ENCODE assay signal across 4 cellular contexts in genomic region chr6:154624727-154625126, GRCh38.
A peak's percentile ranks its signal among the peaks of the same experiment; 100 is the strongest.
DNase-seq lines count a peak whose midpoint lies in the region; ATAC-seq, FAIRE-seq and TF ChIP-seq lines count a peak whose summit lies in the region.
"Not testable (repeated sequence)": the region's sequence is repeated elsewhere in the genome, so short reads cannot be mapped to it uniquely, and the experiment has no call there.

No MANE protein-coding gene starts in this region.

- not testable (repeated sequence) for BruUV-seq in GM12878 (replicated peaks; lab: Mats Ljungman, UMichigan); K562 (replicated peaks; lab: Mats Ljungman, UMichigan); HepG2 (replicated peaks; lab: Mats Ljungman, UMichigan)

- not testable (repeated sequence) for FAIRE-seq in GM12878 (lab: Jason Lieb, UNC); K562 (lab: Jason Lieb, UNC); HepG2 (lab: Jason Lieb, UNC)

- TF ChIP-seq POLR2A in GM12878 (IDR thresholded peaks at IDR 0.05; ENCODE audit: low read depth, low read length); K562 (conservative IDR thresholded peaks at IDR 0.05); HepG2 (IDR thresholded peaks at IDR 0.05; ENCODE audit: insufficient read depth in 1 of 2, low read depth in 2 of 2, low read length in 2 of 2): not testable (repeated sequence)

- not testable (repeated sequence) for H3K4me1 Mint-ChIP-seq in activated T-helper 17 cell treated with anti-CD3 and anti-CD28 coated beads, Interleukin-2, amount 50 U/mL, for 72 hours

- not testable (repeated sequence) for H3K27me3 ChIP-seq in GM12878 (replicated peaks in 1 of 2; ENCODE audit: control insufficient read depth in 2 of 2, insufficient read depth in 2 of 2, low read length in 1 of 2); K562 (ENCODE audit: control insufficient read depth in 2 of 2, insufficient read depth in 2 of 2, low read length in 2 of 2); HepG2 (ENCODE audit: control insufficient read depth in 1 of 2, insufficient read depth in 2 of 2, low read length in 2 of 2)

- H3K4me1 ChIP-seq in GM12878 (ENCODE audit: control insufficient read depth, insufficient read depth, low read length); K562 (replicated peaks in 1 of 2; ENCODE audit: control insufficient read depth in 2 of 2, insufficient read depth in 2 of 2, low read length in 2 of 2); HepG2 (ENCODE audit: insufficient read depth, low read length): not testable (repeated sequence)

- not testable (repeated sequence) for H3K9me3 Mint-ChIP-seq in activated T-helper 17 cell treated with anti-CD3 and anti-CD28 coated beads, Interleukin-2, amount 50 U/mL, for 72 hours

- H3K4me3 Mint-ChIP-seq in activated T-helper 17 cell treated with anti-CD3 and anti-CD28 coated beads, Interleukin-2, amount 50 U/mL, for 72 hours = peak overlapping the region; percentile 40

- SMC1A ChIA-PET in GM12878 (lab: Charles Lee; ENCODE audit: uncharacterized antibody, unreplicated experiment) = not testable (repeated sequence)

- H3K4me2 ChIP-seq in GM12878 (ENCODE audit: control insufficient read depth, insufficient read depth); K562 (ENCODE audit: insufficient read depth, low read length); HepG2 (ENCODE audit: low read depth, low read length): not testable (repeated sequence)

- TF ChIP-seq EP300 in GM12878 (IDR thresholded peaks at IDR 0.05; ENCODE audit: borderline replicate concordance in 1 of 2, control insufficient read depth in 1 of 2, low read depth in 2 of 2, low read length in 2 of 2); K562 (IDR thresholded peaks at IDR 0.05; ENCODE audit: low read length); HepG2 (IDR thresholded peaks at IDR 0.05; ENCODE audit: low read depth in 2 of 2, low read length in 2 of 2); HepG2 (CRISPR knock-in tag; IDR thresholded peaks at IDR 0.05; ENCODE audit: borderline replicate concordance): not testable (repeated sequence)

- RAD21 ChIA-PET in GM12878 (lab: Charles Lee; ENCODE audit: unreplicated experiment) = not testable (repeated sequence)

- in situ Hi-C loops in GM12878 (cut with MboI); K562 (cut with MboI); HepG2 (cut with HindIII; ENCODE audit: extremely low pct_ligation_motif_present, low pct_unique_long_range_greater_than_20kb): not testable (repeated sequence)

- TF ChIP-seq CTCF in GM12878 (IDR thresholded peaks at IDR 0.05 in 2 of 3, conservative IDR thresholded peaks at IDR 0.05 in 1 of 3; ENCODE audit: control insufficient read depth in 2 of 3, extremely low read depth in 1 of 3, insufficient read depth in 1 of 3, low read depth in 3 of 3, low read length in 3 of 3); K562 (IDR thresholded peaks at IDR 0.05 in 2 of 3, conservative IDR thresholded peaks at IDR 0.05 in 1 of 3; ENCODE audit: insufficient read depth in 2 of 3, low read depth in 1 of 3, low read length in 3 of 3); HepG2 (CRISPR knock-in tag; IDR thresholded peaks at IDR 0.05): not testable (repeated sequence)

- H3K9ac ChIP-seq in GM12878 (ENCODE audit: control insufficient read depth, insufficient read depth, low read length); K562 (ENCODE audit: insufficient read depth in 1 of 2, low read depth in 2 of 2, low read length in 2 of 2); HepG2 (ENCODE audit: insufficient read depth, low read depth, low read length): not testable (repeated sequence)

- TF ChIP-seq RAD21 in GM12878 (IDR thresholded peaks at IDR 0.05; ENCODE audit: insufficient read depth, low read depth, low read length); K562 (CRISPR knock-in tag; conservative IDR thresholded peaks at IDR 0.05 in 1 of 2, IDR thresholded peaks at IDR 0.05 in 1 of 2); HepG2 (CRISPR knock-in tag; IDR thresholded peaks at IDR 0.05): not testable (repeated sequence)

- H2AFZ ChIP-seq in GM12878 (ENCODE audit: control insufficient read depth, low read depth, low read length); K562 (ENCODE audit: low read depth, low read length); HepG2 (ENCODE audit: low read length): not testable (repeated sequence)

- CTCF ChIA-PET in GM12878 (lab: Yijun Ruan, JAX); K562 (lab: Yijun Ruan, JAX; ENCODE audit: low intra/inter-chr PET ratio); HepG2 (lab: Yijun Ruan, JAX; ENCODE audit: low intra/inter-chr PET ratio, low total read pairs): not testable (repeated sequence)

- H3K9me3 ChIP-seq in GM12878 (replicated peaks; ENCODE audit: control insufficient read depth, insufficient read depth, low read length); K562 (replicated peaks; ENCODE audit: control insufficient read depth, insufficient read depth, low read depth, low read length); HepG2 (ENCODE audit: low read length): not testable (repeated sequence)

- WGBS in GM12878 (ENCODE audit: insufficient coverage, insufficient replicate concordance, low lambda C conversion rate, missing lambda C conversion rate) = 15% methylated on average over 2 of the region's 2 CpGs
- 13% methylated on average over 2 of the region's 2 CpGs for WGBS in K562 (ENCODE audit: insufficient coverage, low coverage, missing lambda C conversion rate)
- WGBS in HepG2 (ENCODE audit: low lambda C conversion rate) = 8% methylated on average over 2 of the region's 2 CpGs

- not testable (repeated sequence) for H4K20me1 ChIP-seq in GM12878 (ENCODE audit: control insufficient read depth, insufficient read depth); K562 (replicated peaks; ENCODE audit: control insufficient read depth, insufficient read depth, low read length); HepG2 (ENCODE audit: insufficient read depth, low read length)

- H3K36me3 Mint-ChIP-seq in activated T-helper 17 cell treated with anti-CD3 and anti-CD28 coated beads, Interleukin-2, amount 50 U/mL, for 72 hours (ENCODE audit: low read depth) = not testable (repeated sequence)

- H3K79me2 ChIP-seq in GM12878 (ENCODE audit: control insufficient read depth, insufficient read depth, low read length); K562 (ENCODE audit: control insufficient read depth, insufficient read depth, low read length); HepG2 (ENCODE audit: insufficient read depth, low read length): not testable (repeated sequence)

- intact Hi-C loops in GM12878 (cut with micrococcal nuclease; ENCODE audit: unreplicated experiment); K562 (cut with micrococcal nuclease); HepG2 (cut with micrococcal nuclease; ENCODE audit: unreplicated experiment): not testable (repeated sequence)

- H3K27me3 Mint-ChIP-seq in activated T-helper 17 cell treated with anti-CD3 and anti-CD28 coated beads, Interleukin-2, amount 50 U/mL, for 72 hours = not testable (repeated sequence)

- POLR2A ChIA-PET in GM12878 (lab: Charles Lee); K562 (lab: Yijun Ruan, JAX); HepG2 (lab: Yijun Ruan, JAX): not testable (repeated sequence)

- not testable (repeated sequence) for H3K9me1 ChIP-seq in K562 (ENCODE audit: control insufficient read depth, insufficient read depth, low read length)

- not testable (repeated sequence) for H3K27ac ChIP-seq in GM12878 (ENCODE audit: control insufficient read depth, insufficient read depth); K562 (ENCODE audit: extremely low read depth, low read depth, low read length); HepG2 (ENCODE audit: extremely low read length, insufficient read depth, low read length)

- not testable (repeated sequence) for H3K36me3 ChIP-seq in GM12878 (ENCODE audit: control insufficient read depth in 2 of 2, insufficient read depth in 2 of 2, low read length in 1 of 2); K562 (ENCODE audit: control insufficient read depth, insufficient read depth, low read length); HepG2 (replicated peaks in 1 of 2; ENCODE audit: control insufficient read depth in 1 of 2, insufficient read depth in 2 of 2, low read length in 2 of 2)

- not testable (repeated sequence) for H3K4me3 ChIP-seq in GM12878; K562; HepG2 (replicated peaks in 1 of 3; ENCODE audit: insufficient read depth in 1 of 3, low read depth in 2 of 3, low read length in 3 of 3)

- peak overlapping the region; percentile 57 for H3K27ac Mint-ChIP-seq in activated T-helper 17 cell treated with anti-CD3 and anti-CD28 coated beads, Interleukin-2, amount 50 U/mL, for 72 hours

- peak; percentile 81 for ATAC-seq in activated T-helper 17 cell treated with anti-CD3 and anti-CD28 coated beads, Interleukin-2, amount 50 U/mL, for 72 hours (replicated peaks)
- ATAC-seq in GM12878, K562, HepG2: not testable (repeated sequence)

- not testable (repeated sequence) for DNase-seq in GM12878 (ENCODE audit: low read depth, low spot score); K562 (ENCODE audit: extremely low read depth in 1 of 4, low spot score in 3 of 4); HepG2 (ENCODE audit: low spot score)

TF ChIP-seq in GM12878, 131 proteins besides CTCF, POLR2A, EP300 and RAD21:
- TF ChIP-seq MEF2B (IDR thresholded peaks at IDR 0.05; ENCODE audit: partially characterized antibody, poor library complexity, severe bottlenecking) (peak; percentile 31), ZNF217 (IDR thresholded peaks at IDR 0.05) (0 out of 2 replicates have a peak, but pooled peaks have one; percentile 26)

TF ChIP-seq in K562, 482 proteins besides CTCF, POLR2A, EP300 and RAD21:
- TF ChIP-seq ZFP36 (IDR thresholded peaks at IDR 0.05; ENCODE audit: low read depth, low read length, partially characterized antibody) = peak; percentile 43
- TF ChIP-seq ZNF431 (CRISPR knock-in tag; IDR thresholded peaks at IDR 0.05) = peak; percentile 98

TF ChIP-seq in HepG2, 621 proteins besides CTCF, POLR2A, EP300 and RAD21:
- peak; percentile 81; the same call in 1 of the 2 replicates for TF ChIP-seq ZNF431 (CRISPR knock-in tag; IDR thresholded peaks at IDR 0.05; ENCODE audit: borderline replicate concordance, low read depth)
